ENCODE assay signal across 12 cellular contexts in genomic region chr22:24695958-24696511, GRCh38.
DNase-seq lines count a peak whose midpoint lies in the region; TF ChIP-seq lines count a peak whose summit lies in the region.
"Had no signal": no experiment of that assay in that cellular context is flagged by ENCODE, and none has a peak within 500 bp of the region (broad histone marks: within the 10 kb centered on the region; RNA-seq: fewer than 3 reads in every experiment).

No MANE protein-coding gene starts in this region.

- H3K27ac ChIP-seq in thyroid gland: peak overlapping the region; percentile 35 to 57 (median 56)

- no peak for TF ChIP-seq POLR2A in thyroid gland (IDR thresholded peaks at IDR 0.05)

- 11 to 17% methylated on average over 7 of the region's 7 CpGs for whole genome bisulfite sequencing in thyroid gland, 2 donors

- H3K4me1 ChIP-seq in thyroid gland: peaks cover 14 to 35% of the 10 kb centered on the region in 2 donors

- H3K9me3 ChIP-seq in thyroid gland: no peaks in the 10 kb centered on the region
- H3K9me3 ChIP-seq: adrenal gland had no signal

- intact Hi-C loops in thyroid gland (cut with DNase I): no loop called here

- TF ChIP-seq CTCF in thyroid gland (IDR thresholded peaks at IDR 0.05): no peak

- H3K27me3 ChIP-seq in thyroid gland: no peaks in the 10 kb centered on the region
- H3K27me3 ChIP-seq: adrenal gland had no signal

- H3K36me3 ChIP-seq in thyroid gland: no peaks in the 10 kb centered on the region
- H3K36me3 ChIP-seq: adrenal gland had no signal

- DNase-seq in NCI-H524 (lab: John Stamatoyannopoulos, UW) (peak; percentile 6 to 21), NCI-H524 treated with DMSO at 0.1 percent for 48 hours (lab: John Stamatoyannopoulos, UW) (no peak), amniotic epithelial cell (ENCODE audit: low read depth) (peak; percentile 32), iPS-NIHi7 (ENCODE audit: extremely low spot score) (peak; percentile 57), thyroid gland (peak; percentile 56 to 62), kidney glomerular epithelial cell (lab: John Stamatoyannopoulos, UW) (no peak), globus pallidus (ENCODE audit: low spot score) (no peak), NCI-H526 (lab: John Stamatoyannopoulos, UW) (no peak)
- DNase-seq: activated CD4-positive, alpha-beta T cell treated with anti-CD3 and anti-CD28 coated beads, Interleukin-2, amount 50 U/mL, for 48 hours; natural killer cell; SHP77 had no signal

- H3K4me3 ChIP-seq in thyroid gland (replicated peaks in 1 of 3): no peak overlapping the region
- H3K4me3 ChIP-seq: adrenal gland had no signal

Comparison
In these comparisons a context has a peak if more than half of its experiments do, and no peak if none do; other contexts are left out.
1. DNase-seq: peak in NCI-H524 (2 of 2), amniotic epithelial cell (single experiment), iPS-NIHi7 (single experiment) and thyroid gland (2 of 2); none in NCI-H524 treated with DMSO at 0.1 percent for 48 hours (single experiment), kidney glomerular epithelial cell (single experiment), globus pallidus (single experiment) and NCI-H526 (0 of 2).